In genomic region chr2:130336877-130337734, GRCh38 we compare ENCODE assay signal across 1 cellular context.
A peak's percentile ranks its signal among the peaks of the same experiment; 100 is the strongest.
TF ChIP-seq lines count a peak whose summit lies in the region.

No MANE protein-coding gene starts in this region.

TF ChIP-seq in SK-N-SH treated with all-trans-retinoic acid at 6 μM for 48 hours, 23 proteins besides CTCF, POLR2A, EP300 and RAD21 (continued from another document):
- TF ChIP-seq CSRNP3 (CRISPR knock-in tag; IDR thresholded peaks at IDR 0.05) (no peak), CREB5 (CRISPR knock-in tag; IDR thresholded peaks at IDR 0.05; ENCODE audit: low read depth) (no peak), TSHZ2 (CRISPR knock-in tag; IDR thresholded peaks at IDR 0.05) (no peak), ESRRG (CRISPR knock-in tag; IDR thresholded peaks at IDR 0.05) (no peak), ZFP30 (CRISPR knock-in tag; IDR thresholded peaks at IDR 0.05) (no peak), SNAI2 (CRISPR knock-in tag; IDR thresholded peaks at IDR 0.05) (no peak), ARNTL (CRISPR knock-in tag; IDR thresholded peaks at IDR 0.05; ENCODE audit: borderline replicate concordance, low read depth) (no peak), TOX (CRISPR knock-in tag; IDR thresholded peaks at IDR 0.05; ENCODE audit: borderline replicate concordance) (no peak), GLIS3 (CRISPR knock-in tag; IDR thresholded peaks at IDR 0.05) (no peak), TCF4 (CRISPR knock-in tag; IDR thresholded peaks at IDR 0.05; ENCODE audit: borderline replicate concordance) (0 out of 2 replicates have a peak, but pooled peaks have one; percentile 12), POU6F1 (CRISPR knock-in tag; IDR thresholded peaks at IDR 0.05; ENCODE audit: borderline replicate concordance, low read depth) (no peak)
